In the genomic region with DNA sequence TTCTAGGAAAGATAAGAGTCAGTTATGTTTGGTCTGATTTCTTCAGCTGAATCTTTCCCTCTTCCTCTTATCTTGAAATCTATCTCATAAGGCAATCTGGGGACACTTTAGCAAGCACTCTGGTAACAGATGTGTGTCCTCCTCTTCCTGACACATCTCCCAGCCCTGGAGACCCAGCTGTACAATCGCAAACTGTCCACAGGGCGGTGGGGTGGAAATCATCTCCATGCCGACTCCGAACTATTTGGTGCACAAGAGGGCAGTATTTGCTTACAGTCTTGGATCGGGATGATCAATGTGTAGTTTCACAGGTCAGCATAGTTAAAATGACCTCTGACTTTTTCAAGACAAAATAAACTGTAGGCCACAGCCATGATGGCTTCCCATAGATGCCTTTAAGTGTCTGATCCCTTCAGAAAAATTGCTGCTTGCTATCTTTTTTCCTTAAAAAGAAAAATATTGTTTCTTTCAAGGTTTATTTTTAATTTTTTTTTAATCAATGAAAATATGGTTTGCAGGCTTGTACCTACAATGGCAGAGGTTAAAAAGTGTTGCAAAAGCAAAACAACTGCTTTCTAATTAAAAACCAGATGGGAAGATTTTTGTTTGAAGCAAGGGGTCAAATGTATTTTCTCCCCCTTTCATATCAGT, we compare ENCODE assay signal across 8 cellular contexts. TPM values are rescaled to one million over a fixed set of nuclear protein-coding genes. Genes with fewer than 3 reads are reported as not detected.
A peak's percentile ranks its signal among the peaks of the same experiment; 100 is the strongest.
DNase-seq lines count a peak whose midpoint lies in the region; ATAC-seq and TF ChIP-seq lines count a peak whose summit lies in the region.

No MANE protein-coding gene starts in this region.

- 11 to 12% methylated on average over 5 of the region's 5 CpGs for WGBS in tibial nerve, 2 donors

- H3K27ac ChIP-seq in caudate nucleus (ENCODE audit: low read depth, low read length) (no peak overlapping the region), tibial nerve (no peak overlapping the region)

- peak; percentile 86 for DNase-seq in Ammon's horn (ENCODE audit: low spot score)
- DNase-seq in HK-2 (ENCODE audit: unreplicated experiment) = peak; percentile 77
- peak; percentile 70 for DNase-seq in NOMO-1 treated with DMSO at 0.1 percent for 48 hours (lab: John Stamatoyannopoulos, UW; ENCODE audit: unreplicated experiment)
- DNase-seq in caudate nucleus (lab: John Stamatoyannopoulos, UW) = peak in 46 of 61 donors; percentile 4 to 66 (median 24)
- DNase-seq in kidney glomerular epithelial cell (lab: John Stamatoyannopoulos, UW) = peak; percentile 60
- peak in 1 of 2 donors; percentile 63 for DNase-seq in tibial nerve (ENCODE audit: low spot score in 2 of 2)

- H3K4me1 ChIP-seq in tibial nerve = peaks cover 0 to 43% (median 13%) of the 10 kb centered on the region in 4 donors

- peak; percentile 42 to 87 (median 70) for TF ChIP-seq CTCF in tibial nerve (IDR thresholded peaks at IDR 0.05)

- no peak for TF ChIP-seq EP300 in tibial nerve (IDR thresholded peaks at IDR 0.05)

- H3K9me3 ChIP-seq in tibial nerve = no peaks in the 10 kb centered on the region

- peaks cover 0 to 6% (median 0%) of the 10 kb centered on the region in 3 donors for H3K36me3 ChIP-seq in tibial nerve

- ATAC-seq in GM19395 (IDR thresholded peaks at IDR 0.05; ENCODE audit: unreplicated experiment) (no peak), GM21786 (IDR thresholded peaks at IDR 0.05; ENCODE audit: unreplicated experiment) (no peak)

- TF ChIP-seq POLR2A in tibial nerve (IDR thresholded peaks at IDR 0.05) = no peak

- H3K27me3 ChIP-seq in tibial nerve = no peaks in the 10 kb centered on the region

- H3K4me3 ChIP-seq in tibial nerve = no peak overlapping the region

RNA-seq across cellular contexts. Expression of a gene that starts 17.7 kb away (rescaled TPM):
- 10 to 100 TPM; 25.1 to 43.5 (median 29.5) TPM for total RNA-seq in tibial nerve

RNA-seq across cellular contexts. Expression of a gene that starts 47.4 kb away (rescaled TPM):
- total RNA-seq in tibial nerve = 10 to 100 TPM; 29.7 to 41.7 (median 34.1) TPM
